ENCODE assay signal across 8 cellular contexts in genomic region chr6:44456070-44456965, GRCh38.
DNase-seq lines count a peak whose midpoint lies in the region; ATAC-seq and TF ChIP-seq lines count a peak whose summit lies in the region.

No MANE protein-coding gene starts in this region.

- H3K4me1 ChIP-seq in OCI-LY3 (ENCODE audit: low read length) (no peaks in the 10 kb centered on the region), smooth muscle cell (ENCODE audit: low read depth) (peaks cover 7% of the 10 kb centered on the region)

- 19% methylated on average over 16 of the region's 16 CpGs for WGBS in smooth muscle cell (ENCODE audit: low lambda C conversion rate)

- no peaks in the 10 kb centered on the region for H3K79me2 ChIP-seq in OCI-LY3 (ENCODE audit: low read length)
- no peaks in the 10 kb centered on the region for H3K79me2 ChIP-seq in smooth muscle cell (ENCODE audit: low read depth)

- no peak overlapping the region for H3K9ac ChIP-seq in OCI-LY3 (ENCODE audit: low read length)
- H3K9ac ChIP-seq in smooth muscle cell (ENCODE audit: low read depth): peak overlapping the region; percentile 69

- H3K9me3 Mint-ChIP-seq in activated naive CD4-positive, alpha-beta T cell treated with anti-CD3 and anti-CD28 coated beads, Interleukin-2, amount 50 U/mL, for 72 hours: no peaks in the 10 kb centered on the region

- no peak overlapping the region for H2AFZ ChIP-seq in OCI-LY3 (ENCODE audit: low read depth, low read length)
- H2AFZ ChIP-seq in smooth muscle cell (ENCODE audit: low read depth): peak overlapping the region; percentile 64

- H3K27me3 ChIP-seq in OCI-LY3 (ENCODE audit: low read depth, low read length) (peaks cover 10% of the 10 kb centered on the region), smooth muscle cell (ENCODE audit: low read depth) (no peaks in the 10 kb centered on the region)

- intact Hi-C loops in left ventricle myocardium superior (cut with micrococcal nuclease): no loop called here

- peaks cover 4% of the 10 kb centered on the region for H3K36me3 ChIP-seq in OCI-LY3 (replicated peaks; ENCODE audit: low read depth, low read length)
- no peaks in the 10 kb centered on the region for H3K36me3 ChIP-seq in smooth muscle cell (ENCODE audit: low read depth)

- H3K9me3 ChIP-seq in OCI-LY3 (ENCODE audit: insufficient read depth, low read length) (no peaks in the 10 kb centered on the region), smooth muscle cell (replicated peaks; ENCODE audit: low read depth) (no peaks in the 10 kb centered on the region)

- H4K20me1 ChIP-seq in OCI-LY3 (ENCODE audit: insufficient read depth, low read length) (no peaks in the 10 kb centered on the region), smooth muscle cell (ENCODE audit: low read depth) (no peaks in the 10 kb centered on the region)

- H3F3A ChIP-seq in smooth muscle cell (ENCODE audit: low read depth): peaks cover 3% of the 10 kb centered on the region

- H3K36me3 Mint-ChIP-seq in activated naive CD4-positive, alpha-beta T cell treated with anti-CD3 and anti-CD28 coated beads, Interleukin-2, amount 50 U/mL, for 72 hours: no peaks in the 10 kb centered on the region

- no peak overlapping the region for H3K4me2 ChIP-seq in OCI-LY3 (ENCODE audit: low read length)
- H3K4me2 ChIP-seq in smooth muscle cell: peak overlapping the region; percentile 93

- DNase-seq in activated T-cell treated with anti-CD3 and anti-CD28 coated beads for 24 hours (ENCODE audit: low read depth): peak; percentile 12
- no peak for DNase-seq in activated T-cell treated with anti-CD3 and anti-CD28 coated beads for 4 hours
- peak in 1 of 2 donors; percentile 45 for DNase-seq in activated naive CD4-positive, alpha-beta T cell treated with anti-CD3 and anti-CD28 coated beads, Interleukin-2, amount 50 U/mL, for 72 hours (ENCODE audit: low spot score in 2 of 2)
- DNase-seq in left ventricle myocardium superior: peak; percentile 63
- no peak for DNase-seq in smooth muscle cell (lab: John Stamatoyannopoulos, UW; ENCODE audit: unreplicated experiment)
- DNase-seq in middle frontal gyrus (ENCODE audit: extremely low spot score, low spot score): no peak

- ATAC-seq in HG03280 (IDR thresholded peaks at IDR 0.05; ENCODE audit: unreplicated experiment) (peak; percentile 72), left ventricle myocardium superior (peak; percentile 73)
- peak; percentile 78 to 83 for ATAC-seq in activated naive CD4-positive, alpha-beta T cell treated with anti-CD3 and anti-CD28 coated beads, Interleukin-2, amount 50 U/mL, for 72 hours

- TF ChIP-seq CTCF in OCI-LY3 (IDR thresholded peaks at IDR 0.05; ENCODE audit: low read depth, low read length) (peak; percentile 93), smooth muscle cell (IDR thresholded peaks at IDR 0.05; ENCODE audit: borderline replicate concordance, insufficient read depth, poor library complexity, severe bottlenecking) (peak; percentile 83)

- H3K4me3 ChIP-seq in OCI-LY3 (ENCODE audit: low read length) (no peak overlapping the region), smooth muscle cell (peak overlapping the region; percentile 46)

- H3K27ac ChIP-seq in OCI-LY3 (ENCODE audit: low read length) (no peak overlapping the region), smooth muscle cell (ENCODE audit: low read depth) (peak overlapping the region; percentile 64)

- no peak overlapping the region for H3K27ac Mint-ChIP-seq in activated naive CD4-positive, alpha-beta T cell treated with anti-CD3 and anti-CD28 coated beads, Interleukin-2, amount 50 U/mL, for 72 hours

Comparison
In these comparisons a context has a peak if more than half of its experiments do, and no peak if none do; other contexts are left out.
1. DNase-seq: peak in activated T-cell treated with anti-CD3 and anti-CD28 coated beads for 24 hours (single experiment) and left ventricle myocardium superior (single experiment); none in activated T-cell treated with anti-CD3 and anti-CD28 coated beads for 4 hours (single experiment), smooth muscle cell (single experiment) and middle frontal gyrus (single experiment).
2. Peak in every context shown above with its lines, with median percentiles within 50 percentile points of each other: ATAC-seq.